In the genomic region with DNA sequence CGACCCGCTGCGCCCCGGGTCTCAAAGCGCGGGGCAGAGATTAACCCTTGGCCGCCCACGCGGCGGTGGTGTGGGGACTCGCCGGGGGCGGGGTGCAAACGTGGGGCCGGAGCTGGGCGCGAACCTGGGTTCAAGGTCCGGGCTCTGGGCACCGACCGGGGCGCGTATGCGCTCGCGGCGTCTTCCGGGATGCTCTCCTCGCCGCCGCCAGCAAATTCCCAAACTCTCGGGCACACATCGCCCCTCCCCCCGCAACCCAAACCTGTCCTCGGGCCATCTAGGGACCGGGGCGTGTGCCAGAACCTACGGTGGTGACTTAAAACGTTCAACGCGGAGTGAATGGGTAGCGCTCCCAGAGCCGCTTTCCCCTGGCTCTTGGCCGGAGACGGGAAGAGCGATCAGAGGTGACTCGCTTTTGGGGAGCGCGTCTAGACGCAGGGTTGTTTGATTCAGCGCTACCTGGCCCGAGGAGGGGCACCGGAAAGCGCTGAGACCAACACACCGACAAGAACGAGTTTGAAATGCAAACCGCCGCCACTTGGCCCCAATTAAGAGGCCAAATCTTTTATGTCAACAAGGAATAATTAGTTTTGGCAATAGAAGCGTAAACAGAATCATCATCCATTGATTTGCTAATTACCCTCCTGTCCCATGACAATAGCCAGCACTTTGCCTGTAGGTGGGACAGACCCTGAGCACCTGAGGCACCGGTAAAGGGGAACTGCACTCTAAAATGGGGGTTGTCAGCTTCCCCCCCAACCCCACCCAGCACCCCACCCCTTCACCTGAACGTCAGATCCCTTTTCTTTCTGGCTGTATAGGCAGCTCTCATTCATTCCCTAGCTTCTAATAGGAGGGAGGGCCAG, we compare ENCODE assay signal across 8 cellular contexts. TPM values are rescaled to one million over a fixed set of nuclear protein-coding genes. Genes with fewer than 3 reads are reported as not detected.
DNase-seq lines count a peak whose midpoint lies in the region; ATAC-seq and TF ChIP-seq lines count a peak whose summit lies in the region.

No MANE protein-coding gene starts in this region.

- H2AFZ ChIP-seq in smooth muscle cell (ENCODE audit: low read depth), result peak overlapping the region; percentile 55

- no peaks in the 10 kb centered on the region for H4K20me1 ChIP-seq in smooth muscle cell (ENCODE audit: low read depth)

- DNase-seq in NCI-H2029 (lab: John Stamatoyannopoulos, UW) (peak; percentile 59), NCI-H2029 treated with DMSO at 0.1 percent for 48 hours (lab: John Stamatoyannopoulos, UW) (no peak), NCI-H1417 treated with DMSO at 0.1 percent for 48 hours (lab: John Stamatoyannopoulos, UW) (peak; percentile 6), amniotic epithelial cell (ENCODE audit: low read depth) (peak; percentile 11), smooth muscle cell (lab: John Stamatoyannopoulos, UW; ENCODE audit: unreplicated experiment) (no peak), DMS114 treated with DMSO at 0.1 percent for 48 hours (lab: John Stamatoyannopoulos, UW; ENCODE audit: unreplicated experiment) (no peak)

- peaks cover 82% of the 10 kb centered on the region for H3K27me3 ChIP-seq in iPS-20b (ENCODE audit: insufficient read depth, low read length)
- no peaks in the 10 kb centered on the region for H3K27me3 ChIP-seq in smooth muscle cell (ENCODE audit: low read depth)

- H3F3A ChIP-seq in smooth muscle cell (ENCODE audit: low read depth), result peaks cover 12% of the 10 kb centered on the region

- H3K4me1 ChIP-seq in iPS-20b (ENCODE audit: insufficient read depth, low read length) (peaks cover 21% of the 10 kb centered on the region), smooth muscle cell (ENCODE audit: low read depth) (peaks cover 9% of the 10 kb centered on the region)

- H3K9ac ChIP-seq in iPS-20b (ENCODE audit: low read depth, low read length) (peak overlapping the region; percentile 64; the same call in 1 of the 2 replicates), smooth muscle cell (ENCODE audit: low read depth) (no peak overlapping the region)

- ATAC-seq in GM21423 (IDR thresholded peaks at IDR 0.05; ENCODE audit: unreplicated experiment), result no peak

- no peaks in the 10 kb centered on the region for H3K79me2 ChIP-seq in smooth muscle cell (ENCODE audit: low read depth)

- H3K4me2 ChIP-seq in smooth muscle cell, result peak overlapping the region; percentile 90

- H3K36me3 ChIP-seq in iPS-20b (ENCODE audit: insufficient read depth, low read depth, low read length) (0 out of 2 replicates have a peak, but pooled peaks cover 4% of the 10 kb centered on the region), smooth muscle cell (ENCODE audit: low read depth) (no peaks in the 10 kb centered on the region)

- H3K4me3 ChIP-seq in iPS-20b (ENCODE audit: low read length) (peak overlapping the region; percentile 60; the same call in 1 of the 2 replicates), smooth muscle cell (peak overlapping the region; percentile 52)

- no peak for TF ChIP-seq CTCF in smooth muscle cell (IDR thresholded peaks at IDR 0.05; ENCODE audit: borderline replicate concordance, insufficient read depth, poor library complexity, severe bottlenecking)

- WGBS in smooth muscle cell (ENCODE audit: low lambda C conversion rate), result 7% methylated on average over 40 of the region's 60 CpGs

- H3K9me3 ChIP-seq in iPS-20b (ENCODE audit: insufficient read depth, low read depth, low read length) (no peaks in the 10 kb centered on the region), smooth muscle cell (replicated peaks; ENCODE audit: low read depth) (no peaks in the 10 kb centered on the region)

- H3K27ac ChIP-seq in iPS-20b (ENCODE audit: low read length) (no peak overlapping the region), smooth muscle cell (ENCODE audit: low read depth) (no peak overlapping the region)

RNA-seq across cellular contexts. Expression of a gene that starts 46.2 kb away (rescaled TPM):
- 6.2 and 6.5 TPM in 2 replicates for total RNA-seq in smooth muscle cell
- polyA plus RNA-seq in smooth muscle cell, result 2.9 and 6.4 TPM in 2 replicates

Comparison
In these comparisons a context has a peak if more than half of its experiments do, and no peak if none do; other contexts are left out.
1. DNase-seq: peak in NCI-H2029 (single experiment), NCI-H1417 treated with DMSO at 0.1 percent for 48 hours (single experiment) and amniotic epithelial cell (single experiment); none in NCI-H2029 treated with DMSO at 0.1 percent for 48 hours (single experiment), smooth muscle cell (single experiment) and DMS114 treated with DMSO at 0.1 percent for 48 hours (single experiment).